In the genomic region with DNA sequence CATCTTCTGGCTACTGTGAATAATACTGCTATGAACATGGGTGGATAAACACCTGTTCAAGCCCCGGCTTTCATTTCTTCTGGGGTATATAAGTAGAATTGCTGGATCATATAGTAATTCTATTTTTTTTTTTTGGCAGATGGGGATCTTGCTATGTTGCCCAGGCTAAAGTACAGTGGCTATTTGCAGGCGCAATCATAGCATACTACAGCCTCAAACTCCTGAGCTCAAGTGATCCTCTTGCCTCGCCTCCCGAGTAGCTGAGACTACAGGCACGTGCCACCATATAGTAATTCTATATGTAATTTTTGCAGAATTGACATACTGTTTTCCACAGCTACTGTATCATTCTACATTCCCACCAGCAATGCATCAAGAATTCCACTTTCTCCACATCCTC, we compare ENCODE assay signal across 28 cellular contexts.
"Had no signal": no experiment of that assay in that cellular context is flagged by ENCODE, and none has a peak within 500 bp of the region (broad histone marks: within the 10 kb centered on the region; RNA-seq: fewer than 3 reads in every experiment).

No MANE protein-coding gene starts in this region.

- H3K9me3 Mint-ChIP-seq: immature natural killer cell; naive thymus-derived CD8-positive, alpha-beta T cell; nephron; neural crest cell; stimulated activated naive B cell treated with anti-CD40 and anti-IgM and Interleukin-4, amounts not matched to agents 10 μg/mL and 1 μg/mL and 100 μg/mL, for 72 hours; stimulated activated naive CD8-positive, alpha-beta T cell treated with anti-CD3 and anti-CD28 coated beads, Interleukin-15, amount 100 ng/mL, for 72 hours; type B pancreatic cell had no signal

- ATAC-seq: left colon; left lung; lower lobe of right lung; naive thymus-derived CD8-positive, alpha-beta T cell; pancreas; right cardiac atrium; stimulated activated naive B cell treated with anti-CD40 and anti-IgM and Interleukin-4, amounts not matched to agents 10 μg/mL and 1 μg/mL and 100 μg/mL, for 72 hours; stimulated activated naive CD8-positive, alpha-beta T cell treated with anti-CD3 and anti-CD28 coated beads, Interleukin-15, amount 100 ng/mL, for 72 hours had no signal

- DNase-seq: hippocampal formation; immature natural killer cell; kidney; left colon; left lung; lower lobe of right lung; mammary epithelial cell; mesenchymal stem cell; naive thymus-derived CD8-positive, alpha-beta T cell; nucleus accumbens; pancreas; posterior cingulate gyrus; retina; right cardiac atrium; sigmoid colon; small intestine; spleen; stimulated activated CD4-positive, alpha-beta T cell treated with anti-CD3 and anti-CD28 coated beads, Interleukin-4, amount 100 ng/mL, for 24 hours; stimulated activated naive B cell treated with anti-CD40 and anti-IgM and Interleukin-4, amounts not matched to agents 10 μg/mL and 1 μg/mL and 100 μg/mL, for 72 hours; stimulated activated naive CD8-positive, alpha-beta T cell treated with anti-CD3 and anti-CD28 coated beads, Interleukin-15, amount 100 ng/mL, for 72 hours; substantia nigra; uterus had no signal

- H3K4me1 Mint-ChIP-seq: nephron, neural crest cell had no signal

- H3K27me3 Mint-ChIP-seq: naive thymus-derived CD8-positive, alpha-beta T cell; stimulated activated naive B cell treated with anti-CD40 and anti-IgM and Interleukin-4, amounts not matched to agents 10 μg/mL and 1 μg/mL and 100 μg/mL, for 72 hours; stimulated activated naive CD8-positive, alpha-beta T cell treated with anti-CD3 and anti-CD28 coated beads, Interleukin-15, amount 100 ng/mL, for 72 hours; type B pancreatic cell had no signal

- H3K27ac Mint-ChIP-seq: nephron; stimulated activated naive B cell treated with anti-CD40 and anti-IgM and Interleukin-4, amounts not matched to agents 10 μg/mL and 1 μg/mL and 100 μg/mL, for 72 hours; stimulated activated naive CD8-positive, alpha-beta T cell treated with anti-CD3 and anti-CD28 coated beads, Interleukin-15, amount 100 ng/mL, for 72 hours; type B pancreatic cell had no signal

- FAIRE-seq: islet of Langerhans, kidney, pancreas, small intestine had no signal

- H3K27me3 ChIP-seq: left lung, pancreas, sigmoid colon, spleen, tibial nerve, uterus had no signal

- H3K27ac ChIP-seq: left lung, lower lobe of right lung, pancreas, prostate gland, sigmoid colon, spleen, tibial nerve, uterus had no signal

- H3K4me1 ChIP-seq: left lung, lower lobe of right lung, pancreas, prostate gland, sigmoid colon, tibial nerve, uterus had no signal

- H3K4me3 ChIP-seq: left lung, lower lobe of right lung, pancreas, prostate gland, sigmoid colon, spleen, tibial nerve, uterus had no signal

- H3K9me3 ChIP-seq: left lung, lower lobe of right lung, pancreas, prostate gland, sigmoid colon, spleen, tibial nerve, uterus had no signal

- H3K4me3 Mint-ChIP-seq: immature natural killer cell; nephron; neural crest cell; stimulated activated naive B cell treated with anti-CD40 and anti-IgM and Interleukin-4, amounts not matched to agents 10 μg/mL and 1 μg/mL and 100 μg/mL, for 72 hours; stimulated activated naive CD8-positive, alpha-beta T cell treated with anti-CD3 and anti-CD28 coated beads, Interleukin-15, amount 100 ng/mL, for 72 hours; type B pancreatic cell had no signal
